In the genomic region with DNA sequence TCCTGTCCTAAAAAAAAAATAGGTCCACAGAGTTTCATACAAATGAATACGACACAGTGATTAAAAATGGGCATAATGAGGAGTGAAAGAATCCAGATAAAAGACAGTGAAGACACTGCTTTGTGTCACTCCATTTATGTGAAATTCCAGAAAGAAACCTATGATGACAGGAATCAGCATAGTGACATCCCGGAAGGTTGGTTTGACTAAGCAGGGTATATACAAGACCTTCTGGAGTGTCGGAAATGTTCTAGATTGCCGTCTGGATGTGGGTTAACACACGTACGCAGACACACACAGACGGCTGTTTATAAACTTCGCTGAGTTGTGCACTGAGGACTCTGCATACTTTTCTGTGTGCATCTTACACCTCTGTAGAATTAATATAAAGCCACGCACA, we compare ENCODE assay signal across 22 cellular contexts. TPM values are rescaled to one million over a fixed set of nuclear protein-coding genes. Genes with fewer than 3 reads are reported as not detected.
DNase-seq lines count a peak whose midpoint lies in the region; ATAC-seq, FAIRE-seq and TF ChIP-seq lines count a peak whose summit lies in the region.
"Had no signal": no experiment of that assay in that cellular context is flagged by ENCODE, and none has a peak within 500 bp of the region (broad histone marks: within the 10 kb centered on the region; RNA-seq: fewer than 3 reads in every experiment).

No MANE protein-coding gene starts in this region.

- WGBS in sigmoid colon, 2 donors = 77 to 83% methylated on average over 9 of the region's 9 CpGs

- TF ChIP-seq EP300 in sigmoid colon (IDR thresholded peaks at IDR 0.05) = no peak

- H3K36me3 ChIP-seq in sigmoid colon (no peaks in the 10 kb centered on the region), uterus (no peaks in the 10 kb centered on the region)

- H3K27ac ChIP-seq in sigmoid colon (peak overlapping the region; percentile 44 to 84 (median 76)), uterus (no peak overlapping the region)

- TF ChIP-seq CTCF in brain (conservative IDR thresholded peaks at IDR 0.05) (no peak), sigmoid colon (IDR thresholded peaks at IDR 0.05) (no peak), uterus (IDR thresholded peaks at IDR 0.05) (no peak)

- no peak for ATAC-seq in GM21447 (IDR thresholded peaks at IDR 0.05; ENCODE audit: unreplicated experiment)
- ATAC-seq: T-cell had no signal

- H3K27me3 Mint-ChIP-seq in brain = peaks cover 3% of the 10 kb centered on the region
- H3K27me3 Mint-ChIP-seq: T-cell had no signal

- peak overlapping the region; percentile 73 to 89 (median 81) for H3K27ac Mint-ChIP-seq in brain
- H3K27ac Mint-ChIP-seq: CD4-positive, alpha-beta memory T cell; T-cell had no signal

- H3K4me3 ChIP-seq in sigmoid colon (peak overlapping the region in 1 of 4 donors; percentile 1), uterus (no peak overlapping the region)

- TF ChIP-seq POLR2A in GM12892 (IDR thresholded peaks at IDR 0.05; ENCODE audit: low read depth, low read length) = no peak
- TF ChIP-seq POLR2A in sigmoid colon (IDR thresholded peaks at IDR 0.05) = no peak
- TF ChIP-seq POLR2A in uterus (IDR thresholded peaks at IDR 0.05) = no peak

- H3K27me3 ChIP-seq in sigmoid colon = no peaks in the 10 kb centered on the region
- H3K27me3 ChIP-seq in uterus = no peaks in the 10 kb centered on the region

- FAIRE-seq in GM12892 (lab: Jason Lieb, UNC) = peak; percentile 44
- FAIRE-seq: H54 had no signal

- peaks cover 70% of the 10 kb centered on the region for H3K4me1 Mint-ChIP-seq in brain

- no peaks in the 10 kb centered on the region for H3K9me3 ChIP-seq in sigmoid colon
- H3K9me3 ChIP-seq in uterus = no peaks in the 10 kb centered on the region
- H3K9me3 ChIP-seq: Caco-2 had no signal

- no peaks in the 10 kb centered on the region for H3K36me3 Mint-ChIP-seq in brain

- DNase-seq in GM12892 (ENCODE audit: insufficient read length) = no peak
- DNase-seq in sigmoid colon = no peak
- DNase-seq in NCI-H748 treated with DMSO at 0.1 percent for 48 hours (lab: John Stamatoyannopoulos, UW) = no peak
- DNase-seq in uterus = no peak
- no peak for DNase-seq in effector CD4-positive, alpha-beta T cell
- DNase-seq: Caco-2; CD4-positive, alpha-beta memory T cell; DND-41; IMR-90; MV-4-11; NCI-H1105 treated with DMSO at 0.1 percent for 48 hours; NCI-H2029 treated with DMSO at 0.1 percent for 48 hours; NCI-H226; NCI-H510A treated with DMSO at 0.1 percent for 48 hours; NCI-H774; NK-92 treated with Interleukin-12 subunit alpha and Interleukin-12 subunit beta, amount 100 ng/mL, for 24 hours; SIG-M5 had no signal

- intact Hi-C loops in sigmoid colon (cut with DNase I) = loop anchor here (10.0 kb wide), 1 partner anchor 653 kb away; no protein-coding TSS in a partner anchor
- intact Hi-C loops in uterus (cut with DNase I; ENCODE audit: low total_unique reads) = loop anchor here (10.0 kb wide), 1 partner anchor 103 kb away; no protein-coding TSS in a partner anchor

- peak overlapping the region in 1 of 5 experiments; percentile 25 for H3K4me3 Mint-ChIP-seq in brain
- H3K4me3 Mint-ChIP-seq: CD4-positive, alpha-beta memory T cell; T-cell had no signal

- H3K4me1 ChIP-seq in sigmoid colon (peaks cover 0 to 86% (median 78%) of the 10 kb centered on the region in 4 donors), uterus (peaks cover 5 to 9% of the 10 kb centered on the region in 2 donors)
- H3K4me1 ChIP-seq: Caco-2 had no signal

- peaks cover 0 to 2% (median 0%) of the 10 kb centered on the region in 5 experiments for H3K9me3 Mint-ChIP-seq in brain
- H3K9me3 Mint-ChIP-seq: CD4-positive, alpha-beta memory T cell; T-cell had no signal

RNA-seq across cellular contexts. Expression of gene CACNA2D4, which starts 13.2 kb away (rescaled TPM):
- polyA plus RNA-seq in GM12892 (2012; ENCODE audit: missing spikeins) = 1.2 TPM
- polyA plus RNA-seq in brain (ENCODE audit: insufficient read depth, low read depth, low replicate concordance) (not detected), sigmoid colon (1 to 10 TPM; 3.6 to 5.8 (median 5.4) TPM)
- total RNA-seq in sigmoid colon (1 to 10 TPM; 2.8 to 4.9 (median 3.4) TPM), uterus (1 to 10 TPM in 3 of 4 donors, not detected in 1; 2.6 to 4.1 (median 4.0) TPM)
- total RNA-seq: G401 had no signal

Comparison
In these comparisons a context has a peak if more than half of its experiments do, and no peak if none do; other contexts are left out.
1. H3K27ac ChIP-seq: peak in sigmoid colon (4 of 4); none in uterus (0 of 2).